Comparison of ENCODE assay signal across 23 cellular contexts in genomic region chr12:123976227-123976826, GRCh38. TPM values are rescaled to one million over a fixed set of nuclear protein-coding genes. Genes with fewer than 3 reads are reported as not detected.
DNase-seq lines count a peak whose midpoint lies in the region; ATAC-seq and TF ChIP-seq lines count a peak whose summit lies in the region.
"Had no signal": no experiment of that assay in that cellular context is flagged by ENCODE, and none has a peak within 500 bp of the region (broad histone marks: within the 10 kb centered on the region; RNA-seq: fewer than 3 reads in every experiment).

No MANE protein-coding gene starts in this region.

- peak overlapping the region in 2 of 3 donors; percentile 7 to 64 for H3K27ac Mint-ChIP-seq in CD4-positive, CD25-positive, alpha-beta regulatory T cell
- H3K27ac Mint-ChIP-seq in T-helper 17 cell (peak overlapping the region; percentile 54), endothelial cell (ENCODE audit: unreplicated experiment) (no peak overlapping the region), progenitor cell of endocrine pancreas (peak overlapping the region; percentile 8)
- H3K27ac Mint-ChIP-seq in T-helper 2 cell treated with Interferon-gamma antibody and Interleukin-4, amounts not matched to agents 5 μg/mL and 100 μg/mL, for 36 hours: no peak overlapping the region

- H3K4me3 Mint-ChIP-seq in CD4-positive, CD25-positive, alpha-beta regulatory T cell: peak overlapping the region in 1 of 4 donors; percentile 39
- H3K4me3 Mint-ChIP-seq in T-helper 17 cell (no peak overlapping the region), endothelial cell (ENCODE audit: unreplicated experiment) (peak overlapping the region; percentile 1), progenitor cell of endocrine pancreas (ENCODE audit: low read depth) (no peak overlapping the region)
- no peak overlapping the region for H3K4me3 Mint-ChIP-seq in T-helper 2 cell treated with Interferon-gamma antibody and Interleukin-4, amounts not matched to agents 5 μg/mL and 100 μg/mL, for 36 hours

- peaks cover 12 to 34% (median 29%) of the 10 kb centered on the region in 4 donors for H3K4me1 Mint-ChIP-seq in CD4-positive, CD25-positive, alpha-beta regulatory T cell
- H3K4me1 Mint-ChIP-seq in T-helper 17 cell: peaks cover 19% of the 10 kb centered on the region
- H3K4me1 Mint-ChIP-seq in endothelial cell (ENCODE audit: unreplicated experiment): peaks cover 28% of the 10 kb centered on the region
- H3K4me1 Mint-ChIP-seq in progenitor cell of endocrine pancreas (ENCODE audit: low read depth): peaks cover 25% of the 10 kb centered on the region
- H3K4me1 Mint-ChIP-seq in T-helper 2 cell treated with Interferon-gamma antibody and Interleukin-4, amounts not matched to agents 5 μg/mL and 100 μg/mL, for 36 hours (ENCODE audit: low read depth): peaks cover 14% of the 10 kb centered on the region

- H3K9me3 Mint-ChIP-seq in CD4-positive, CD25-positive, alpha-beta regulatory T cell: peaks cover 0 to 3% (median 0%) of the 10 kb centered on the region in 7 donors
- H3K9me3 Mint-ChIP-seq in endothelial cell (ENCODE audit: unreplicated experiment) (no peaks in the 10 kb centered on the region), progenitor cell of endocrine pancreas (ENCODE audit: low read depth) (no peaks in the 10 kb centered on the region)
- H3K9me3 Mint-ChIP-seq in T-helper 2 cell treated with Interferon-gamma antibody and Interleukin-4, amounts not matched to agents 5 μg/mL and 100 μg/mL, for 36 hours: no peaks in the 10 kb centered on the region

- H3K27ac ChIP-seq in CD4-positive, CD25-positive, alpha-beta regulatory T cell (ENCODE audit: insufficient read depth, low read length, poor library complexity, severe bottlenecking): no peak overlapping the region
- H3K27ac ChIP-seq: RWPE1, SK-N-MC had no signal

- H3K27me3 ChIP-seq in CD4-positive, CD25-positive, alpha-beta regulatory T cell (ENCODE audit: control insufficient read depth, insufficient read depth, low read length): no peaks in the 10 kb centered on the region

- H3K36me3 Mint-ChIP-seq in CD4-positive, CD25-positive, alpha-beta regulatory T cell: peaks cover 14% of the 10 kb centered on the region
- H3K36me3 Mint-ChIP-seq in T-helper 17 cell (ENCODE audit: low read depth) (peaks cover 5% of the 10 kb centered on the region), endothelial cell (ENCODE audit: low read depth, unreplicated experiment) (peaks cover 22% of the 10 kb centered on the region), progenitor cell of endocrine pancreas (ENCODE audit: insufficient read depth) (peaks cover 12% of the 10 kb centered on the region)
- peaks cover 18% of the 10 kb centered on the region for H3K36me3 Mint-ChIP-seq in T-helper 2 cell treated with Interferon-gamma antibody and Interleukin-4, amounts not matched to agents 5 μg/mL and 100 μg/mL, for 36 hours (ENCODE audit: low read depth)

- H3K27me3 Mint-ChIP-seq in CD4-positive, CD25-positive, alpha-beta regulatory T cell: peaks cover 4% of the 10 kb centered on the region
- H3K27me3 Mint-ChIP-seq in T-helper 17 cell (no peaks in the 10 kb centered on the region), endothelial cell (ENCODE audit: unreplicated experiment) (peaks cover 8% of the 10 kb centered on the region), progenitor cell of endocrine pancreas (no peaks in the 10 kb centered on the region)
- H3K27me3 Mint-ChIP-seq in T-helper 2 cell treated with Interferon-gamma antibody and Interleukin-4, amounts not matched to agents 5 μg/mL and 100 μg/mL, for 36 hours (ENCODE audit: low read depth): peaks cover 3% of the 10 kb centered on the region

- no peak for ATAC-seq in CD4-positive, CD25-positive, alpha-beta regulatory T cell (ENCODE audit: low read depth in 2 of 2)
- ATAC-seq in T-helper 17 cell (no peak), GM18498 (IDR thresholded peaks at IDR 0.05; ENCODE audit: unreplicated experiment) (no peak), HG03108 (IDR thresholded peaks at IDR 0.05; ENCODE audit: unreplicated experiment) (no peak)

- no peaks in the 10 kb centered on the region for H3K36me3 ChIP-seq in CD4-positive, CD25-positive, alpha-beta regulatory T cell (ENCODE audit: control insufficient read depth, insufficient read depth, low read length)

- TF ChIP-seq CTCF in endothelial cell (IDR thresholded peaks at IDR 0.05; ENCODE audit: unreplicated experiment) (no peak), progenitor cell of endocrine pancreas (IDR thresholded peaks at IDR 0.05; ENCODE audit: unreplicated experiment) (no peak)

- H3K4me3 ChIP-seq in CD4-positive, CD25-positive, alpha-beta regulatory T cell (ENCODE audit: low read depth, low read length): no peak overlapping the region
- H3K4me3 ChIP-seq: SK-N-MC had no signal

- DNase-seq in CD4-positive, CD25-positive, alpha-beta regulatory T cell: no peak
- no peak for DNase-seq in T-helper 17 cell
- no peak for DNase-seq in endothelial cell (ENCODE audit: low spot score)
- DNase-seq in progenitor cell of endocrine pancreas (ENCODE audit: low spot score, unreplicated experiment): no peak
- no peak for DNase-seq in T-helper 2 cell treated with Interferon-gamma antibody and Interleukin-4, amounts not matched to agents 5 μg/mL and 100 μg/mL, for 36 hours (ENCODE audit: low spot score)
- DNase-seq: AML-193, C1 segment of cervical spinal cord, DMS53, GDM1, GOT3, HCEC 1CT, Kasumi-1, MM.1S, NCI-H1092 treated with DMSO at 0.1 percent for 48 hours, NCI-H1436 treated with DMSO at 0.1 percent for 48 hours, NCI-H2029, NCI-H2227 treated with DMSO at 0.1 percent for 48 hours, NCI-H510A, SHP77 treated with DMSO at 0.1 percent for 48 hours had no signal

- no peaks in the 10 kb centered on the region for H3K9me3 ChIP-seq in CD4-positive, CD25-positive, alpha-beta regulatory T cell (ENCODE audit: control insufficient read depth in 2 of 2, low read length in 2 of 2)
- H3K9me3 ChIP-seq in T-helper 17 cell (ENCODE audit: control insufficient read depth, low read length, poor library complexity, severe bottlenecking): no peaks in the 10 kb centered on the region

- H3K4me1 ChIP-seq in CD4-positive, CD25-positive, alpha-beta regulatory T cell (ENCODE audit: control insufficient read depth, insufficient read depth, low read length, poor library complexity, severe bottlenecking): peaks cover 17% of the 10 kb centered on the region

RNA-seq across cellular contexts. Expression of gene ZNF664, which starts 3.3 kb away (rescaled TPM):
- 24.5 TPM for total RNA-seq in CD4-positive, CD25-positive, alpha-beta regulatory T cell
- polyA plus RNA-seq in CD4-positive, CD25-positive, alpha-beta regulatory T cell: 10 to 100 TPM in 2 of 4 donors, 1 to 10 TPM in 2; 6.9 to 10.3 (median 9.5) TPM
- total RNA-seq in T-helper 17 cell: 10 to 100 TPM; 33.7 to 42.1 TPM
- total RNA-seq in endothelial cell (ENCODE audit: unreplicated experiment): 119 TPM
- 197 and 198 TPM in 2 replicates for total RNA-seq in progenitor cell of endocrine pancreas

RNA-seq across cellular contexts. Expression of gene CCDC92, which starts 3.7 kb away (rescaled TPM):
- 19.5 TPM for total RNA-seq in CD4-positive, CD25-positive, alpha-beta regulatory T cell
- polyA plus RNA-seq in CD4-positive, CD25-positive, alpha-beta regulatory T cell: 10 to 100 TPM; 12.9 to 24.1 (median 19.2) TPM
- 10 to 100 TPM; 30.1 to 46.4 TPM for total RNA-seq in T-helper 17 cell
- 25.0 TPM for total RNA-seq in endothelial cell (ENCODE audit: unreplicated experiment)
- total RNA-seq in progenitor cell of endocrine pancreas: 57.0 and 59.1 TPM in 2 replicates

Comparison
In these comparisons a context has a peak if more than half of its experiments do, and no peak if none do; other contexts are left out.
1. H3K27ac Mint-ChIP-seq: peak in CD4-positive, CD25-positive, alpha-beta regulatory T cell (2 of 3), T-helper 17 cell (single experiment) and progenitor cell of endocrine pancreas (single experiment); none in endothelial cell (single experiment) and T-helper 2 cell treated with Interferon-gamma antibody and Interleukin-4, amounts not matched to agents 5 μg/mL and 100 μg/mL, for 36 hours (single experiment).